7 cellular contexts compared by ENCODE assay signal in the genomic region with DNA sequence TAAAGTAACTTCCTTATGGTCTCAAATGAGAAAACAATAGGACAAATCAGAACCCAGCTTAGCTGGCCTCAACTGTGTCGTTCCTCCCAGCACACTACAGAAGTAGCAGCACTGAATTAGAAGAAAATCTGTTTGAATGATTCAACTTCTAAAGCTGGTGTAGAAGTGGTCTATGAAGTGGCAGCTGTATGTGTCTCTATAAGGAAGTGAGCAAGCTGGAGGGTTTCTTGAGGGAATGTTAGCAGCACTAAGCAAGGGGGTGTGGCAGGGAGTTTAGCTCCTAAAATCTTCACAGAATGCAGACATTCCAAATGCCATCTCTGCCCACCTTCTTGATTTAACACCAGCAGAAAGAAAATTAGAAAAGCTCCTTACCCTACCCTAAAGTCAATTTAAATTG. TPM values are rescaled to one million over a fixed set of nuclear protein-coding genes. Genes with fewer than 3 reads are reported as not detected.
DNase-seq lines count a peak whose midpoint lies in the region; ATAC-seq and TF ChIP-seq lines count a peak whose summit lies in the region.

No MANE protein-coding gene starts in this region.

- peaks cover 71 to 78% (median 72%) of the 10 kb centered on the region in 3 donors for H3K4me1 Mint-ChIP-seq in T-cell

- no peak for TF ChIP-seq POLR2A in spleen (IDR thresholded peaks at IDR 0.05)

- no peak for ATAC-seq in T-cell (replicated peaks in 1 of 4)
- ATAC-seq in GM19463 (IDR thresholded peaks at IDR 0.05; ENCODE audit: unreplicated experiment): no peak
- ATAC-seq in GM21528 (IDR thresholded peaks at IDR 0.05; ENCODE audit: low FRiP score, unreplicated experiment): no peak

- H3K9me3 ChIP-seq in HAP-1 (no peaks in the 10 kb centered on the region), spleen (no peaks in the 10 kb centered on the region)

- H3K27ac Mint-ChIP-seq in T-cell: peak overlapping the region; percentile 95 to 97

- peaks cover 6% of the 10 kb centered on the region for H3K36me3 Mint-ChIP-seq in T-cell

- DNase-seq in HAP-1 (ENCODE audit: low spot score in 2 of 2): peak in 1 of 2 experiments; percentile 26
- no peak for DNase-seq in T-cell
- peak; percentile 71 for DNase-seq in fibroblast of mammary gland (ENCODE audit: low read depth)
- no peak for DNase-seq in spleen
- DNase-seq in H7: no peak

- H3K4me1 ChIP-seq in HAP-1 (peaks cover 58% of the 10 kb centered on the region), spleen (peaks cover 47 to 74% (median 65%) of the 10 kb centered on the region in 6 donors)

- peaks cover 0 to 2% of the 10 kb centered on the region in 2 donors for H3K27me3 Mint-ChIP-seq in T-cell

- POLR2A ChIA-PET in T-cell (lab: Charles Lee): interaction anchor here in 1 of 2 donors (1.2 to 1.3 kb wide), 2 partner anchors 9 to 10 kb away, joined by 3 to 4 read pairs; no protein-coding TSS in a partner anchor

- no peaks in the 10 kb centered on the region for H3K9me3 Mint-ChIP-seq in T-cell

- WGBS in spleen, 5 donors: 17 to 32% (median 28%) methylated on average over 1 of the region's 1 CpG

- H3K4me3 ChIP-seq in HAP-1: peak overlapping the region; percentile 77
- peak overlapping the region; percentile 99 for H3K4me3 ChIP-seq in fibroblast of mammary gland (ENCODE audit: control insufficient read depth, low read depth, low read length)
- H3K4me3 ChIP-seq in spleen: peak overlapping the region; percentile 56 to 83 (median 74)
- no peak overlapping the region for H3K4me3 ChIP-seq in H7 (ENCODE audit: insufficient read depth, low read depth, low read length)

- H3K27me3 ChIP-seq in HAP-1 (ENCODE audit: low read depth): no peaks in the 10 kb centered on the region
- H3K27me3 ChIP-seq in spleen (replicated peaks in 1 of 7): no peaks in the 10 kb centered on the region
- peaks cover 26% of the 10 kb centered on the region for H3K27me3 ChIP-seq in H7 (ENCODE audit: control insufficient read depth, insufficient read depth, low read length)

- in situ Hi-C loops in HAP-1 (cut with MboI; ENCODE audit: low sequenced_read_pairs): loop anchor here (10.0 kb wide), 1 partner anchor 204 kb away; no protein-coding TSS in a partner anchor

- H3K36me3 ChIP-seq in HAP-1 (replicated peaks) (peaks cover 6% of the 10 kb centered on the region; the same call in 1 of the 2 replicates), spleen (peaks cover 0 to 5% (median 0%) of the 10 kb centered on the region in 6 donors), H7 (replicated peaks; ENCODE audit: control insufficient read depth, insufficient read depth, low read length) (no peaks in the 10 kb centered on the region)

- no peak for TF ChIP-seq CTCF in fibroblast of mammary gland (conservative IDR thresholded peaks at IDR 0.05; ENCODE audit: control insufficient read depth, insufficient read depth, low read depth, low read length)
- TF ChIP-seq CTCF in spleen (IDR thresholded peaks at IDR 0.05 in 8 of 11, conservative IDR thresholded peaks at IDR 0.05 in 3 of 11): no peak

- CTCF ChIA-PET in T-cell (lab: Charles Lee): interaction anchor here (0.6 to 1.5 kb wide), 3 partner anchors 12 to 64 kb away, joined by 3 to 5 read pairs (median 5); no protein-coding TSS in a partner anchor

- peak overlapping the region; percentile 95 to 97 (median 95) for H3K4me3 Mint-ChIP-seq in T-cell

- intact Hi-C loops in spleen (cut with DNase I; ENCODE audit: low total_unique reads): no loop called here

- H3K27ac ChIP-seq in spleen: peak overlapping the region; percentile 54 to 100 (median 100)

RNA-seq across cellular contexts. Expression of gene KLF9, which starts 4.1 kb away (rescaled TPM):
- total RNA-seq in T-cell (10 to 100 TPM; 21.7 to 91.7 (median 23.6) TPM), spleen (10 to 100 TPM; 13.5 to 74.8 (median 50.4) TPM)
- 10 to 100 TPM in 2 of 3 donors, 1 to 10 TPM in 1; 7.1 to 12.6 (median 12.4) TPM for polyA plus RNA-seq in spleen
- total RNA-seq in H7 (2014; rRNA removed; shearing (Covaris generic)): 0.97 and 1.5 TPM in 2 replicates
